Comparison of ENCODE assay signal across 1 cellular context in the genomic region with DNA sequence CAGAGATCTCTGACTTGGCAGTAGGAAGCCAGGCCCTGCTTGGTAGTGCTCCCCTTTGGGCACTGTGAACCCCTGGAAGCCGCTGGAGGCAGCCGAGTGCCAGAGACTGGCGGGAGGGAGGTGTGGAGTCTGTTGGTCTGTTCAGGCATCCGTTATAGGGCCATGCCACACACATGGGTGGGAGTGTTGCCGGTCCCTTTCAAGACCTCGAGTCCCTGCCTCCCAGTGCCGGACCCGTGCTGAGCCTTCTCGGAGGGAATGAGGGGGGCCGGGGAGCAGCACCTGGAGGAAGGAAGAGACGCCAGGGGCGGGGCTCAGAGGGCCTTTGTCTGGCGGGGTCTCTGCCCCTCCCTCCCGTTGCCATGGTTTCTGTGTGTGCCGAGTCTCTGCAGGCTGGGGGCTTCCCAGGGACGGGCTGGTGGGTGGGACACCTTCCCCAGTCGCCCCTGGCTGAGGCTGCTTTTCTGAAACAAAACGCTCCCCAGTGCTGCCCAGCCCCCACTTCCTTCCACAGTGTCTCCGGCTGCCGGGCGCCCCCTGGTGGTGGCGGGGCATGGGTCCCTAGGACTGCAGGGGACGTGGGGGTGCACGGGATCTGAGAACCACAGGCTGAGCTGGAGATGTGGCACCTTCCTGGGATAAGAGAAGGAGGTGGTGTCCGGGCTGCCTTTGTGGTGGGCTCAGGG.
TF ChIP-seq lines count a peak whose summit lies in the region.

No MANE protein-coding gene starts in this region.

TF ChIP-seq in H1, 55 proteins besides CTCF, POLR2A, EP300 and RAD21:
- TF ChIP-seq RFX5 (IDR thresholded peaks at IDR 0.05; ENCODE audit: borderline replicate concordance, low read depth, low read length) (no peak), ZNF274 (IDR thresholded peaks at IDR 0.05; ENCODE audit: borderline replicate concordance, extremely low read depth, low read length) (no peak), TCF12 (IDR thresholded peaks at IDR 0.05; ENCODE audit: low read depth, low read length) (no peak; the same call in 1 of the 2 replicates), SRF (IDR thresholded peaks at IDR 0.05; ENCODE audit: low read depth, low read length) (0 out of 2 replicates have a peak, but pooled peaks have one; percentile 27), CTBP2 (IDR thresholded peaks at IDR 0.05; ENCODE audit: borderline replicate concordance, insufficient read depth, insufficient read length, low read length) (peak; percentile 84), POLR2AphosphoS5 (IDR thresholded peaks at IDR 0.05; ENCODE audit: low read depth, low read length) (no peak), RXRA (IDR thresholded peaks at IDR 0.05; ENCODE audit: insufficient read depth, low read depth, low read length) (0 out of 2 replicates have a peak, but pooled peaks have one; percentile 55), PHF8 (conservative IDR thresholded peaks at IDR 0.05; ENCODE audit: low read depth, low read length) (no peak), MAFK (IDR thresholded peaks at IDR 0.05; ENCODE audit: low read depth, low read length) (no peak; the same call in 1 of the 2 replicates), SIN3A (conservative IDR thresholded peaks at IDR 0.05 in 1 of 2, IDR thresholded peaks at IDR 0.05 in 1 of 2; ENCODE audit: low read depth in 1 of 2, low read length in 2 of 2) (peak; percentile 77 to 88; a peak in 3 of 4 replicates), TEAD4 (IDR thresholded peaks at IDR 0.05; ENCODE audit: low read depth, low read length) (no peak), ATF3 (IDR thresholded peaks at IDR 0.05; ENCODE audit: insufficient read depth, low read depth, low read length) (no peak), ASH2L (IDR thresholded peaks at IDR 0.05; ENCODE audit: low read length) (no peak), SAP30 (IDR thresholded peaks at IDR 0.05; ENCODE audit: insufficient read depth, insufficient replicate concordance, low read length) (no peak), GABPA (IDR thresholded peaks at IDR 0.05; ENCODE audit: borderline replicate concordance, insufficient read depth, low read length) (peak; percentile 53; the same call in 1 of the 2 replicates), KDM1A (IDR thresholded peaks at IDR 0.05; ENCODE audit: borderline replicate concordance, low read length) (peak; percentile 8; the same call in 1 of the 2 replicates), POU5F1 (IDR thresholded peaks at IDR 0.05; ENCODE audit: low read depth, low read length) (0 out of 2 replicates have a peak, but pooled peaks have one; percentile 44), CBX5 (IDR thresholded peaks at IDR 0.05; ENCODE audit: low read depth, low read length) (no peak), ATF2 (IDR thresholded peaks at IDR 0.05; ENCODE audit: low read length) (no peak), RNF2 (IDR thresholded peaks at IDR 0.05; ENCODE audit: borderline replicate concordance, low read depth, low read length, missing control alignments, poor library complexity, severe bottlenecking) (no peak), HDAC6 (IDR thresholded peaks at IDR 0.05; ENCODE audit: low read depth, low read length) (no peak), JUN (IDR thresholded peaks at IDR 0.05; ENCODE audit: low read depth, low read length) (no peak), BRCA1 (IDR thresholded peaks at IDR 0.05; ENCODE audit: low read depth, low read length) (no peak), YY1 (IDR thresholded peaks at IDR 0.05; ENCODE audit: low read depth, low read length) (no peak), TAF7 (optimal IDR thresholded peaks at IDR 0.05; ENCODE audit: borderline replicate concordance, low read depth, low read length) (peak; percentile 36), RBBP5 (IDR thresholded peaks at IDR 0.05; ENCODE audit: borderline replicate concordance, low read depth, low read length) (no peak), HDAC2 (IDR thresholded peaks at IDR 0.05; ENCODE audit: borderline replicate concordance in 1 of 2, low read depth in 2 of 2, low read length in 2 of 2) (peak; percentile 92 to 96), BCL11A (IDR thresholded peaks at IDR 0.05; ENCODE audit: low read depth in 2 of 2, low read length in 2 of 2) (no peak), TAF1 (IDR thresholded peaks at IDR 0.05; ENCODE audit: low read depth, low read length) (no peak), SP2 (IDR thresholded peaks at IDR 0.05; ENCODE audit: low read length) (no peak), CREB1 (IDR thresholded peaks at IDR 0.05) (peak; percentile 62; the same call in 1 of the 2 replicates), CHD2 (IDR thresholded peaks at IDR 0.05; ENCODE audit: low read length) (peak; percentile 73; the same call in 1 of the 2 replicates), SUZ12 (IDR thresholded peaks at IDR 0.05; ENCODE audit: low read length) (no peak), EZH2 (IDR thresholded peaks at IDR 0.05; ENCODE audit: low read depth, low read length, severe bottlenecking) (no peak), CBX8 (IDR thresholded peaks at IDR 0.05; ENCODE audit: borderline replicate concordance, low read depth, low read length) (no peak), E2F6 (IDR thresholded peaks at IDR 0.05) (peak; percentile 47), TBP (IDR thresholded peaks at IDR 0.05; ENCODE audit: low read depth, low read length) (peak; percentile 47; the same call in 1 of the 2 replicates), SP1 (IDR thresholded peaks at IDR 0.05; ENCODE audit: low read depth, low read length) (peak; percentile 66; the same call in 1 of the 2 replicates), GTF2F1 (IDR thresholded peaks at IDR 0.05; ENCODE audit: borderline replicate concordance, low read depth, low read length) (no peak), NANOG (IDR thresholded peaks at IDR 0.05; ENCODE audit: insufficient read depth, low read depth, low read length, poor library complexity, severe bottlenecking) (no peak), FOSL1 (IDR thresholded peaks at IDR 0.05; ENCODE audit: insufficient read depth, low read depth, low read length) (no peak), NRF1 (IDR thresholded peaks at IDR 0.05; ENCODE audit: low read depth, low read length) (no peak), MAX (IDR thresholded peaks at IDR 0.05) (peak; percentile 35), SIRT6 (IDR thresholded peaks at IDR 0.05; ENCODE audit: low read length) (no peak), CEBPB (IDR thresholded peaks at IDR 0.05; ENCODE audit: low read depth, low read length) (no peak), CHD1 (IDR thresholded peaks at IDR 0.05; ENCODE audit: low read depth, low read length) (no peak), KDM4A (IDR thresholded peaks at IDR 0.05; ENCODE audit: low read depth, low read length, severe bottlenecking) (no peak), KDM5A (IDR thresholded peaks at IDR 0.05; ENCODE audit: low read length) (no peak), JUND (IDR thresholded peaks at IDR 0.05; ENCODE audit: low read length) (peak; percentile 44; the same call in 1 of the 2 replicates), EGR1 (IDR thresholded peaks at IDR 0.05; ENCODE audit: borderline replicate concordance, low read depth, low read length) (peak; percentile 74), SP4 (IDR thresholded peaks at IDR 0.05; ENCODE audit: low read length) (0 out of 2 replicates have a peak, but pooled peaks have one; percentile 53), BACH1 (IDR thresholded peaks at IDR 0.05; ENCODE audit: low read length) (peak; percentile 60; the same call in 1 of the 2 replicates), SIX5 (IDR thresholded peaks at IDR 0.05; ENCODE audit: low read depth, low read length) (no peak)
- TF ChIP-seq, protein P1, sequence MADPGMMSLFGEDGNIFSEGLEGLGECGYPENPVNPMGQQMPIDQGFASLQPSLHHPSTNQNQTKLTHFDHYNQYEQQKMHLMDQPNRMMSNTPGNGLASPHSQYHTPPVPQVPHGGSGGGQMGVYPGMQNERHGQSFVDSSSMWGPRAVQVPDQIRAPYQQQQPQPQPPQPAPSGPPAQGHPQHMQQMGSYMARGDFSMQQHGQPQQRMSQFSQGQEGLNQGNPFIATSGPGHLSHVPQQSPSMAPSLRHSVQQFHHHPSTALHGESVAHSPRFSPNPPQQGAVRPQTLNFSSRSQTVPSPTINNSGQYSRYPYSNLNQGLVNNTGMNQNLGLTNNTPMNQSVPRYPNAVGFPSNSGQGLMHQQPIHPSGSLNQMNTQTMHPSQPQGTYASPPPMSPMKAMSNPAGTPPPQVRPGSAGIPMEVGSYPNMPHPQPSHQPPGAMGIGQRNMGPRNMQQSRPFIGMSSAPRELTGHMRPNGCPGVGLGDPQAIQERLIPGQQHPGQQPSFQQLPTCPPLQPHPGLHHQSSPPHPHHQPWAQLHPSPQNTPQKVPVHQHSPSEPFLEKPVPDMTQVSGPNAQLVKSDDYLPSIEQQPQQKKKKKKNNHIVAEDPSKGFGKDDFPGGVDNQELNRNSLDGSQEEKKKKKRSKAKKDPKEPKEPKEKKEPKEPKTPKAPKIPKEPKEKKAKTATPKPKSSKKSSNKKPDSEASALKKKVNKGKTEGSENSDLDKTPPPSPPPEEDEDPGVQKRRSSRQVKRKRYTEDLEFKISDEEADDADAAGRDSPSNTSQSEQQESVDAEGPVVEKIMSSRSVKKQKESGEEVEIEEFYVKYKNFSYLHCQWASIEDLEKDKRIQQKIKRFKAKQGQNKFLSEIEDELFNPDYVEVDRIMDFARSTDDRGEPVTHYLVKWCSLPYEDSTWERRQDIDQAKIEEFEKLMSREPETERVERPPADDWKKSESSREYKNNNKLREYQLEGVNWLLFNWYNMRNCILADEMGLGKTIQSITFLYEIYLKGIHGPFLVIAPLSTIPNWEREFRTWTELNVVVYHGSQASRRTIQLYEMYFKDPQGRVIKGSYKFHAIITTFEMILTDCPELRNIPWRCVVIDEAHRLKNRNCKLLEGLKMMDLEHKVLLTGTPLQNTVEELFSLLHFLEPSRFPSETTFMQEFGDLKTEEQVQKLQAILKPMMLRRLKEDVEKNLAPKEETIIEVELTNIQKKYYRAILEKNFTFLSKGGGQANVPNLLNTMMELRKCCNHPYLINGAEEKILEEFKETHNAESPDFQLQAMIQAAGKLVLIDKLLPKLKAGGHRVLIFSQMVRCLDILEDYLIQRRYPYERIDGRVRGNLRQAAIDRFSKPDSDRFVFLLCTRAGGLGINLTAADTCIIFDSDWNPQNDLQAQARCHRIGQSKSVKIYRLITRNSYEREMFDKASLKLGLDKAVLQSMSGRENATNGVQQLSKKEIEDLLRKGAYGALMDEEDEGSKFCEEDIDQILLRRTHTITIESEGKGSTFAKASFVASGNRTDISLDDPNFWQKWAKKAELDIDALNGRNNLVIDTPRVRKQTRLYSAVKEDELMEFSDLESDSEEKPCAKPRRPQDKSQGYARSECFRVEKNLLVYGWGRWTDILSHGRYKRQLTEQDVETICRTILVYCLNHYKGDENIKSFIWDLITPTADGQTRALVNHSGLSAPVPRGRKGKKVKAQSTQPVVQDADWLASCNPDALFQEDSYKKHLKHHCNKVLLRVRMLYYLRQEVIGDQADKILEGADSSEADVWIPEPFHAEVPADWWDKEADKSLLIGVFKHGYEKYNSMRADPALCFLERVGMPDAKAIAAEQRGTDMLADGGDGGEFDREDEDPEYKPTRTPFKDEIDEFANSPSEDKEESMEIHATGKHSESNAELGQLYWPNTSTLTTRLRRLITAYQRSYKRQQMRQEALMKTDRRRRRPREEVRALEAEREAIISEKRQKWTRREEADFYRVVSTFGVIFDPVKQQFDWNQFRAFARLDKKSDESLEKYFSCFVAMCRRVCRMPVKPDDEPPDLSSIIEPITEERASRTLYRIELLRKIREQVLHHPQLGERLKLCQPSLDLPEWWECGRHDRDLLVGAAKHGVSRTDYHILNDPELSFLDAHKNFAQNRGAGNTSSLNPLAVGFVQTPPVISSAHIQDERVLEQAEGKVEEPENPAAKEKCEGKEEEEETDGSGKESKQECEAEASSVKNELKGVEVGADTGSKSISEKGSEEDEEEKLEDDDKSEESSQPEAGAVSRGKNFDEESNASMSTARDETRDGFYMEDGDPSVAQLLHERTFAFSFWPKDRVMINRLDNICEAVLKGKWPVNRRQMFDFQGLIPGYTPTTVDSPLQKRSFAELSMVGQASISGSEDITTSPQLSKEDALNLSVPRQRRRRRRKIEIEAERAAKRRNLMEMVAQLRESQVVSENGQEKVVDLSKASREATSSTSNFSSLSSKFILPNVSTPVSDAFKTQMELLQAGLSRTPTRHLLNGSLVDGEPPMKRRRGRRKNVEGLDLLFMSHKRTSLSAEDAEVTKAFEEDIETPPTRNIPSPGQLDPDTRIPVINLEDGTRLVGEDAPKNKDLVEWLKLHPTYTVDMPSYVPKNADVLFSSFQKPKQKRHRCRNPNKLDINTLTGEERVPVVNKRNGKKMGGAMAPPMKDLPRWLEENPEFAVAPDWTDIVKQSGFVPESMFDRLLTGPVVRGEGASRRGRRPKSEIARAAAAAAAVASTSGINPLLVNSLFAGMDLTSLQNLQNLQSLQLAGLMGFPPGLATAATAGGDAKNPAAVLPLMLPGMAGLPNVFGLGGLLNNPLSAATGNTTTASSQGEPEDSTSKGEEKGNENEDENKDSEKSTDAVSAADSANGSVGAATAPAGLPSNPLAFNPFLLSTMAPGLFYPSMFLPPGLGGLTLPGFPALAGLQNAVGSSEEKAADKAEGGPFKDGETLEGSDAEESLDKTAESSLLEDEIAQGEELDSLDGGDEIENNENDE (IDR thresholded peaks at IDR 0.05; ENCODE audit: insufficient replicate concordance, low read length): no peak
- TF ChIP-seq, protein P2, sequence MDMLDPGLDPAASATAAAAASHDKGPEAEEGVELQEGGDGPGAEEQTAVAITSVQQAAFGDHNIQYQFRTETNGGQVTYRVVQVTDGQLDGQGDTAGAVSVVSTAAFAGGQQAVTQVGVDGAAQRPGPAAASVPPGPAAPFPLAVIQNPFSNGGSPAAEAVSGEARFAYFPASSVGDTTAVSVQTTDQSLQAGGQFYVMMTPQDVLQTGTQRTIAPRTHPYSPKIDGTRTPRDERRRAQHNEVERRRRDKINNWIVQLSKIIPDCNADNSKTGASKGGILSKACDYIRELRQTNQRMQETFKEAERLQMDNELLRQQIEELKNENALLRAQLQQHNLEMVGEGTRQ (IDR thresholded peaks at IDR 0.05; ENCODE audit: low read length): no peak; the same call in 1 of the 2 replicates
